17 cellular contexts compared by ENCODE assay signal in genomic region chr2:37997629-37998028, GRCh38.
"Had no signal": no experiment of that assay in that cellular context is flagged by ENCODE, and none has a peak within 500 bp of the region (broad histone marks: within the 10 kb centered on the region; RNA-seq: fewer than 3 reads in every experiment).

No MANE protein-coding gene starts in this region.

- H3K27ac ChIP-seq: brain microvascular endothelial cell, neutrophil, tibial artery had no signal

- H3K4me3 ChIP-seq: tibial artery had no signal

- H3K36me3 ChIP-seq: brain microvascular endothelial cell, neutrophil had no signal

- DNase-seq: activated CD4-positive, alpha-beta T cell treated with anti-CD3 and anti-CD28 coated beads, Interleukin-2, amount 10 ng/mL, durations not matched to agents 7 days and 5 days; activated CD4-positive, CD25-positive, alpha-beta regulatory T cell; activated CD8-positive, alpha-beta memory T cell treated with anti-CD3 and anti-CD28 coated beads, Interleukin-2, amount 50 U/mL, for 48 hours; activated gamma-delta T cell treated with Interleukin-2 at 50 U/mL for 16 hours; activated naive CD8-positive, alpha-beta T cell treated with anti-CD3 and anti-CD28 coated beads for 36 hours; activated T-cell treated with anti-CD3 and anti-CD28 coated beads, Interleukin-2, amount 50 U/mL, for 72 hours; brain microvascular endothelial cell; effector CD8-positive, alpha-beta T cell; glutamatergic neuron; immature natural killer cell; naive thymus-derived CD8-positive, alpha-beta T cell; retina; stimulated activated CD4-positive, alpha-beta T cell treated with anti-CD3 and anti-CD28 coated beads, Interleukin-15, amount 100 ng/mL, for 24 hours; stimulated activated CD4-positive, alpha-beta T cell treated with anti-CD3 and anti-CD28 coated beads, Interleukin-4, amount 100 ng/mL, for 1 hour; stimulated activated naive B cell treated with anti-CD40 and anti-IgM and Interleukin-4, amounts not matched to agents 10 μg/mL and 1 μg/mL and 100 μg/mL, for 72 hours; tibial artery had no signal

- ATAC-seq: activated T-cell treated with anti-CD3 and anti-CD28 coated beads, Interleukin-2, amount 50 U/mL, for 72 hours; naive thymus-derived CD8-positive, alpha-beta T cell; stimulated activated naive B cell treated with anti-CD40 and anti-IgM and Interleukin-4, amounts not matched to agents 10 μg/mL and 1 μg/mL and 100 μg/mL, for 72 hours had no signal

- H3K27me3 ChIP-seq: brain microvascular endothelial cell, neutrophil, tibial artery had no signal

- H3K9me3 ChIP-seq: neutrophil, tibial artery had no signal

- H3K4me1 ChIP-seq: tibial artery had no signal
